ENCODE assay signal across 10 cellular contexts in genomic region chr2:109324859-109325258, GRCh38.
DNase-seq lines count a peak whose midpoint lies in the region; ATAC-seq and TF ChIP-seq lines count a peak whose summit lies in the region.
"Had no signal": no experiment of that assay in that cellular context is flagged by ENCODE, and none has a peak within 500 bp of the region (broad histone marks: within the 10 kb centered on the region; RNA-seq: fewer than 3 reads in every experiment).

No MANE protein-coding gene starts in this region.

- H4K20me1 ChIP-seq in PC-9 (ENCODE audit: insufficient read depth): no peaks in the 10 kb centered on the region; the same call in 1 of the 2 replicates

- no peak overlapping the region for H3K4me3 Mint-ChIP-seq in immature natural killer cell

- H3K9me2 ChIP-seq in PC-9 (ENCODE audit: insufficient read depth): no peaks in the 10 kb centered on the region

- intact Hi-C loops in PC-9 (cut with micrococcal nuclease; ENCODE audit: unreplicated experiment): no loop called here
- intact Hi-C loops in vagina (cut with DNase I): no loop called here

- H3K27me3 ChIP-seq in PC-9 (ENCODE audit: insufficient read depth, low read depth) (no peaks in the 10 kb centered on the region), esophagus (ENCODE audit: control insufficient read depth in 1 of 2, insufficient read depth in 2 of 2, low read length in 2 of 2) (no peaks in the 10 kb centered on the region), vagina (no peaks in the 10 kb centered on the region)

- no peak for TF ChIP-seq POLR2A in vagina (IDR thresholded peaks at IDR 0.05)

- no peak overlapping the region for H3K27ac Mint-ChIP-seq in immature natural killer cell

- no peaks in the 10 kb centered on the region for H3K9me3 Mint-ChIP-seq in immature natural killer cell

- no peak overlapping the region for H2AFZ ChIP-seq in PC-9

- peak overlapping the region; percentile 22 for H3K27ac ChIP-seq in PC-9
- H3K27ac ChIP-seq in esophagus (ENCODE audit: low read depth in 2 of 2, low read length in 1 of 2): peak overlapping the region; percentile 36 to 82
- peak overlapping the region; percentile 43 for H3K27ac ChIP-seq in vagina

- H3K4me3 ChIP-seq in PC-9: no peak overlapping the region
- no peak overlapping the region for H3K4me3 ChIP-seq in esophagus (ENCODE audit: low read depth in 1 of 2, low read length in 2 of 2)
- H3K4me3 ChIP-seq in vagina: no peak overlapping the region
- H3K4me3 ChIP-seq: GM12878, K562 had no signal

- peaks cover 0 to 6% (median 0%) of the 10 kb centered on the region in 3 donors for H3K36me3 Mint-ChIP-seq in immature natural killer cell

- H3K4me1 ChIP-seq in PC-9 (replicated peaks; ENCODE audit: insufficient read depth) (peaks cover 26% of the 10 kb centered on the region), esophagus (ENCODE audit: control insufficient read depth in 2 of 2, insufficient read depth in 2 of 2, low read length in 1 of 2) (peaks cover 2 to 4% of the 10 kb centered on the region in 2 donors), vagina (peaks cover 67% of the 10 kb centered on the region)

- no TSS peak for BruUV-seq in PC-9 (replicated peaks; lab: Mats Ljungman, UMichigan)

- H3K9me3 ChIP-seq in PC-9 (ENCODE audit: insufficient read depth, low read depth) (no peaks in the 10 kb centered on the region), esophagus (ENCODE audit: control insufficient read depth in 2 of 2, insufficient read depth in 1 of 2, low read depth in 1 of 2, low read length in 1 of 2) (no peaks in the 10 kb centered on the region), vagina (no peaks in the 10 kb centered on the region)

- H3K79me2 ChIP-seq in PC-9 (ENCODE audit: low read depth): peaks cover 32% of the 10 kb centered on the region

- peaks cover 1 to 9% (median 8%) of the 10 kb centered on the region in 3 donors for H3K27me3 Mint-ChIP-seq in immature natural killer cell (ENCODE audit: low read depth in 3 of 3)

- no peak for ATAC-seq in GM21423 (IDR thresholded peaks at IDR 0.05; ENCODE audit: unreplicated experiment)
- ATAC-seq: GM12878, K562 had no signal

- DNase-seq in PC-9 (peak; percentile 40 to 79), mucosa of gallbladder (ENCODE audit: low spot score) (peak; percentile 64), vagina (ENCODE audit: extremely low spot score in 2 of 2) (peak in 1 of 2 donors; percentile 95), T-helper 2 cell (no peak), immature natural killer cell (no peak)
- DNase-seq: activated CD4-positive, alpha-beta T cell treated with anti-CD3 and anti-CD28 coated beads, Interleukin-2, amount 50 U/mL, for 48 hours had no signal

- TF ChIP-seq CTCF in PC-9 (conservative IDR thresholded peaks at IDR 0.05) (no peak), vagina (IDR thresholded peaks at IDR 0.05) (peak in 1 of 3 experiments; percentile 6)

- peaks cover 7 to 13% of the 10 kb centered on the region in 2 donors for H3K4me1 Mint-ChIP-seq in immature natural killer cell

- H3K4me2 ChIP-seq in PC-9: peak overlapping the region; percentile 55

- H3K36me3 ChIP-seq in PC-9 (ENCODE audit: low read depth) (no peaks in the 10 kb centered on the region), esophagus (ENCODE audit: control insufficient read depth in 2 of 2, insufficient read depth in 2 of 2, low read length in 1 of 2) (no peaks in the 10 kb centered on the region), vagina (no peaks in the 10 kb centered on the region)

- POLR2A ChIA-PET in PC-9 (lab: Charles Lee; ENCODE audit: unreplicated experiment): interaction anchor here (0.5 to 0.7 kb wide), 2 partner anchors 28 to 113 kb away, joined by 5 read pairs; no protein-coding TSS in a partner anchor

- H3F3A ChIP-seq in PC-9 (ENCODE audit: insufficient read depth, low read depth): peaks cover 13% of the 10 kb centered on the region; the same call in 1 of the 2 replicates

- WGBS in esophagus, 2 donors: 25 to 47% methylated on average over 7 of the region's 7 CpGs

- CTCF ChIA-PET in PC-9 (lab: Charles Lee): no interaction called here

Comparison
In these comparisons a context has a peak if more than half of its experiments do, and no peak if none do; other contexts are left out.
1. DNase-seq: peak in PC-9 (2 of 2) and mucosa of gallbladder (single experiment); none in T-helper 2 cell (0 of 5) and immature natural killer cell (0 of 3).
2. Peak in every context shown above with its lines, with median percentiles within 50 percentile points of each other: H3K27ac ChIP-seq.